ENCODE assay signal across 9 cellular contexts in the genomic region with DNA sequence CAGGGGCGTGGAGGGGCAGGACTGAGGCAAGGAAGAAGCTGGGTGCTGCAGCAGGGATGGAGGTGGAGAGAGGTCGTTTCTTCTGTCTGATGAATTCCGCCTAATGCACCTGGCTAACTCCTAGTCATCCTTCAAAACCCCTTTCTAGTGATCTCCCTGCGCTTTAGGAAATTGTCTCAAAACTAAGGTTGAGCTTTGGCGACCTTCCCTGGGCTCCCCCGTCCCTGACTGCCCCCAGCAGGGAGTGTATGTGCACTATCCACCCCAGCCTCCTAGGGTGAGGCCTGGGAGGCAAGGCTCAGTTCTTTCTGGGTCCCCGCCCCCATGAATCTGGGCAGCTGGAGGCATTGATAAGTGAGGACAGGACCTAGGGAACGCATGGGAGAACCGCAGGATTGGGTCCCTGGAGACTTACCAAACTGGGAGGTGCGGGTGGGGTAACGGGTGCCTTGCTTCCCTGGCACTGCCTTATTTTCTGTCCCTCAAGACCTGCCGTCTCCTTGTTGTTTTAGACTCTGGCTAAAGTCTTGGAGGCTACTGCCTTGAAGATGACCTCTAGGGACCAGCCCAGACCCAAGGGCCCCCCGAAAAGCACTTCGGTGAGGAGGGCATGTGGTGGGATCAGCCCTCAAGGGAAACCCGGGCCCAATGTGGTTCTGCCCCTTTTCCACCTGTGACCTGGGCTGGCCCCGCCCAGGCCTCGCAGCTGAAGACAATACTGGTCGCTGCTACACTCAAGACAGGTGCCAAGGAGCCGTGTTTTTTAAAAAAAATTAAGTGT. TPM values are rescaled to one million over a fixed set of nuclear protein-coding genes. Genes with fewer than 3 reads are reported as not detected.
A peak's percentile ranks its signal among the peaks of the same experiment; 100 is the strongest.
DNase-seq lines count a peak whose midpoint lies in the region; ATAC-seq and TF ChIP-seq lines count a peak whose summit lies in the region.
"Had no signal": no experiment of that assay in that cellular context is flagged by ENCODE, and none has a peak within 500 bp of the region (broad histone marks: within the 10 kb centered on the region; RNA-seq: fewer than 3 reads in every experiment).

No MANE protein-coding gene starts in this region.

- peaks cover 61% of the 10 kb centered on the region for H3K27me3 ChIP-seq in iPS-18a (ENCODE audit: control insufficient read depth, insufficient read depth, low read length)
- peaks cover 6% of the 10 kb centered on the region for H3K27me3 ChIP-seq in thymus (ENCODE audit: control insufficient read depth, insufficient read depth)

- H3K4me1 ChIP-seq in iPS-18a (ENCODE audit: control insufficient read depth, low read depth, low read length) (peaks cover 10% of the 10 kb centered on the region), thymus (ENCODE audit: control insufficient read depth, insufficient read depth, low read length) (peaks cover 18% of the 10 kb centered on the region)

- no peak for ATAC-seq in SK-N-SH treated with all-trans-retinoic acid at 6 μM for 48 hours
- ATAC-seq in HG03342 (IDR thresholded peaks at IDR 0.05; ENCODE audit: unreplicated experiment), result no peak
- ATAC-seq in GM19463 (IDR thresholded peaks at IDR 0.05; ENCODE audit: unreplicated experiment), result no peak
- ATAC-seq in GM21528 (IDR thresholded peaks at IDR 0.05; ENCODE audit: low FRiP score, unreplicated experiment), result no peak

- H3K9me3 Mint-ChIP-seq in activated CD4-positive, alpha-beta T cell treated with anti-CD3 and anti-CD28 coated beads, Interleukin-2, amount 10 ng/mL, durations not matched to agents 24 days and 14 days, result no peaks in the 10 kb centered on the region

- H3K27ac ChIP-seq in iPS-18a (ENCODE audit: low read length), result no peak overlapping the region
- H3K27ac ChIP-seq in thymus (ENCODE audit: low read depth), result peak overlapping the region; percentile 18

- H3K36me3 ChIP-seq in iPS-18a (ENCODE audit: control insufficient read depth, low read depth, low read length) (no peaks in the 10 kb centered on the region), thymus (ENCODE audit: control insufficient read depth, insufficient read depth) (no peaks in the 10 kb centered on the region)

- H3K4me3 ChIP-seq in iPS-18a (ENCODE audit: low read length) (peak overlapping the region; percentile 42), thymus (ENCODE audit: low read length) (peak overlapping the region; percentile 69)

- no peak overlapping the region for H3K9ac ChIP-seq in iPS-18a (ENCODE audit: low read length)

- H3K4me1 Mint-ChIP-seq in activated CD4-positive, alpha-beta T cell treated with anti-CD3 and anti-CD28 coated beads, Interleukin-2, amount 10 ng/mL, durations not matched to agents 24 days and 14 days, result peaks cover 14% of the 10 kb centered on the region

- H3K9me3 ChIP-seq in iPS-18a (ENCODE audit: control insufficient read depth, low read depth, low read length) (no peaks in the 10 kb centered on the region), thymus (ENCODE audit: control insufficient read depth) (no peaks in the 10 kb centered on the region)

- no peaks in the 10 kb centered on the region for H3K36me3 Mint-ChIP-seq in activated CD4-positive, alpha-beta T cell treated with anti-CD3 and anti-CD28 coated beads, Interleukin-2, amount 10 ng/mL, durations not matched to agents 24 days and 14 days (ENCODE audit: low read depth)

- intact Hi-C loops in activated CD4-positive, alpha-beta T cell treated with anti-CD3 and anti-CD28 coated beads, Interleukin-2, amount 10 ng/mL, durations not matched to agents 24 days and 14 days (cut with micrococcal nuclease), result loop anchor here (1.0 kb wide), 1 partner anchor 57 kb away; no protein-coding TSS in a partner anchor

- H3K27ac Mint-ChIP-seq in activated CD4-positive, alpha-beta T cell treated with anti-CD3 and anti-CD28 coated beads, Interleukin-2, amount 10 ng/mL, durations not matched to agents 24 days and 14 days, result no peak overlapping the region

- peaks cover 12% of the 10 kb centered on the region for H3K27me3 Mint-ChIP-seq in activated CD4-positive, alpha-beta T cell treated with anti-CD3 and anti-CD28 coated beads, Interleukin-2, amount 10 ng/mL, durations not matched to agents 24 days and 14 days

- DNase-seq in activated CD4-positive, alpha-beta T cell treated with anti-CD3 and anti-CD28 coated beads, Interleukin-2, amount 10 ng/mL, durations not matched to agents 24 days and 14 days, result no peak
- DNase-seq in activated CD4-positive, alpha-beta T cell treated with anti-CD3 and anti-CD28 coated beads, Interleukin-2, amount 50 U/mL, for 4 hours, result no peak

- 79% methylated on average over 19 of the region's 19 CpGs for WGBS in thymus

- H3K4me3 Mint-ChIP-seq in activated CD4-positive, alpha-beta T cell treated with anti-CD3 and anti-CD28 coated beads, Interleukin-2, amount 10 ng/mL, durations not matched to agents 24 days and 14 days, result peak overlapping the region; percentile 88

TF ChIP-seq in SK-N-SH treated with all-trans-retinoic acid at 6 μM for 48 hours, 23 proteins besides CTCF, POLR2A, EP300 and RAD21:
- TF ChIP-seq ZFP30 (CRISPR knock-in tag; IDR thresholded peaks at IDR 0.05), result no peak
- peak; percentile 99 for TF ChIP-seq ZFP3 (CRISPR knock-in tag; IDR thresholded peaks at IDR 0.05)
TF ChIP-seq in SK-N-SH treated with all-trans-retinoic acid at 6 μM for 48 hours: peak in this region for 1.

RNA-seq across cellular contexts. Expression of gene TLE6, which starts 0.5 kb away (rescaled TPM):
- 1.1 and 1.3 TPM in 2 replicates for total RNA-seq in activated CD4-positive, alpha-beta T cell treated with anti-CD3 and anti-CD28 coated beads, Interleukin-2, amount 10 ng/mL, durations not matched to agents 24 days and 14 days
- 4.9 TPM for polyA plus RNA-seq in thymus
- total RNA-seq: myocyte had no signal

RNA-seq across cellular contexts. Expression of gene ZNF77, which starts 33.1 kb away (rescaled TPM):
- total RNA-seq in activated CD4-positive, alpha-beta T cell treated with anti-CD3 and anti-CD28 coated beads, Interleukin-2, amount 10 ng/mL, durations not matched to agents 24 days and 14 days, result 4.8 and 5.8 TPM in 2 replicates
- polyA plus RNA-seq in thymus, result 4.6 TPM

RNA-seq across cellular contexts. Expression of gene TLE2, which starts 51.2 kb away (rescaled TPM):
- total RNA-seq in activated CD4-positive, alpha-beta T cell treated with anti-CD3 and anti-CD28 coated beads, Interleukin-2, amount 10 ng/mL, durations not matched to agents 24 days and 14 days, result 1.4 and 2.3 TPM in 2 replicates
- 16.8 TPM for polyA plus RNA-seq in thymus
